8 cellular contexts compared by ENCODE assay signal in genomic region chr17:67779098-67779672, GRCh38. TPM values are rescaled to one million over a fixed set of nuclear protein-coding genes. Genes with fewer than 3 reads are reported as not detected.
DNase-seq lines count a peak whose midpoint lies in the region; ATAC-seq and TF ChIP-seq lines count a peak whose summit lies in the region.

No MANE protein-coding gene starts in this region.

- H3K4me1 Mint-ChIP-seq in activated CD8-positive, alpha-beta memory T cell treated with anti-CD3 and anti-CD28 coated beads, Interleukin-2, amount 10 ng/mL, durations not matched to agents 7 days and 5 days = no peaks in the 10 kb centered on the region

- no peak overlapping the region for H3K27ac Mint-ChIP-seq in activated CD8-positive, alpha-beta memory T cell treated with anti-CD3 and anti-CD28 coated beads, Interleukin-2, amount 10 ng/mL, durations not matched to agents 7 days and 5 days

- no peaks in the 10 kb centered on the region for H3K36me3 Mint-ChIP-seq in activated CD8-positive, alpha-beta memory T cell treated with anti-CD3 and anti-CD28 coated beads, Interleukin-2, amount 10 ng/mL, durations not matched to agents 7 days and 5 days

- H3K9me3 Mint-ChIP-seq in activated CD8-positive, alpha-beta memory T cell treated with anti-CD3 and anti-CD28 coated beads, Interleukin-2, amount 10 ng/mL, durations not matched to agents 7 days and 5 days (ENCODE audit: low read depth) = no peaks in the 10 kb centered on the region

- no peak overlapping the region for H3K4me3 Mint-ChIP-seq in activated CD8-positive, alpha-beta memory T cell treated with anti-CD3 and anti-CD28 coated beads, Interleukin-2, amount 10 ng/mL, durations not matched to agents 7 days and 5 days

- peak; percentile 89 for TF ChIP-seq CTCF in LNCAP (IDR thresholded peaks at IDR 0.05)

- no peaks in the 10 kb centered on the region for H3K27me3 Mint-ChIP-seq in activated CD8-positive, alpha-beta memory T cell treated with anti-CD3 and anti-CD28 coated beads, Interleukin-2, amount 10 ng/mL, durations not matched to agents 7 days and 5 days

- peak; percentile 74 for ATAC-seq in activated CD8-positive, alpha-beta memory T cell treated with anti-CD3 and anti-CD28 coated beads, Interleukin-2, amount 10 ng/mL, durations not matched to agents 7 days and 5 days
- no peak for ATAC-seq in HG03097 (IDR thresholded peaks at IDR 0.05; ENCODE audit: low FRiP score, unreplicated experiment)

- CTCF ChIA-PET in activated CD8-positive, alpha-beta memory T cell treated with anti-CD3 and anti-CD28 coated beads, Interleukin-2, amount 10 ng/mL, durations not matched to agents 7 days and 5 days (lab: Charles Lee) = interaction anchor here (0.6 to 0.9 kb wide), 3 partner anchors 9 to 230 kb away, joined by 3 to 4 read pairs (median 3); no protein-coding TSS in a partner anchor

- DNase-seq in ELF-1 (ENCODE audit: low read depth, low spot score) (peak; percentile 93), foreskin melanocyte (peak; percentile 15), retina (peak; percentile 42), T1000 (lab: John Stamatoyannopoulos, UW) (no peak), middle frontal gyrus (ENCODE audit: extremely low spot score, low spot score) (no peak)
- peak; percentile 41 for DNase-seq in activated CD8-positive, alpha-beta memory T cell treated with anti-CD3 and anti-CD28 coated beads, Interleukin-2, amount 10 ng/mL, durations not matched to agents 7 days and 5 days

RNA-seq across cellular contexts. Expression of gene BPTF, which starts 46.1 kb away (rescaled TPM):
- 100 to 1,000 TPM in 1 of 2 experiments, 10 to 100 TPM in 1; 89.3 to 101 TPM for total RNA-seq in activated CD8-positive, alpha-beta memory T cell treated with anti-CD3 and anti-CD28 coated beads, Interleukin-2, amount 10 ng/mL, durations not matched to agents 7 days and 5 days

Comparison
In these comparisons a context has a peak if more than half of its experiments do, and no peak if none do; other contexts are left out.
1. DNase-seq: peak in ELF-1 (single experiment), activated CD8-positive, alpha-beta memory T cell treated with anti-CD3 and anti-CD28 coated beads, Interleukin-2, amount 10 ng/mL, durations not matched to agents 7 days and 5 days (single experiment), foreskin melanocyte (single experiment) and retina (single experiment); none in T1000 (single experiment) and middle frontal gyrus (single experiment).